In genomic region chr16:2848933-2849332, GRCh38 we compare ENCODE assay signal across 39 cellular contexts. TPM values are rescaled to one million over a fixed set of nuclear protein-coding genes. Genes with fewer than 3 reads are reported as not detected.
"Had no signal": no experiment of that assay in that cellular context is flagged by ENCODE, and none has a peak within 500 bp of the region (broad histone marks: within the 10 kb centered on the region; RNA-seq: fewer than 3 reads in every experiment).

No MANE protein-coding gene starts in this region.

- H3K36me3 ChIP-seq: adrenal gland, MG63, Peyer's patch, WERI-Rb-1 had no signal

- H3K9me3 ChIP-seq: adrenal gland, body of pancreas, Peyer's patch had no signal

- FAIRE-seq: astrocyte, bronchial epithelial cell had no signal

- H3K4me1 ChIP-seq: adrenal gland, body of pancreas, Peyer's patch had no signal

- H3K27ac ChIP-seq: adrenal gland, body of pancreas, Peyer's patch, WERI-Rb-1 had no signal

- H3K27me3 ChIP-seq: body of pancreas, MG63, Peyer's patch had no signal

- DNase-seq: activated CD4-positive, alpha-beta memory T cell treated with anti-CD3 and anti-CD28 coated beads, Interleukin-2, amount 10 ng/mL, durations not matched to agents 7 days and 5 days; activated CD4-positive, alpha-beta T cell treated with anti-CD3 and anti-CD28 coated beads for 1 hour; activated CD4-positive, alpha-beta T cell treated with anti-CD3 and anti-CD28 coated beads for 48 hours; activated CD4-positive, CD25-positive, alpha-beta regulatory T cell; activated CD8-positive, alpha-beta memory T cell treated with anti-CD3 and anti-CD28 coated beads for 24 hours; activated CD8-positive, alpha-beta memory T cell treated with anti-CD3 and anti-CD28 coated beads, Interleukin-2, amount 10 ng/mL, durations not matched to agents 7 days and 5 days; activated gamma-delta T cell treated with Interleukin-2 at 50 U/mL for 16 hours; activated naive CD4-positive, alpha-beta T cell treated with anti-CD3 and anti-CD28 coated beads for 36 hours; activated T-cell treated with anti-CD3 and anti-CD28 coated beads, Interleukin-2, amount 50 U/mL, for 1 hour; activated T-cell treated with anti-CD3 and anti-CD28 coated beads, Interleukin-2, amount 50 U/mL, for 72 hours; adrenal gland; body of pancreas; central memory CD4-positive, alpha-beta T cell; Kasumi-1; KG1; MG63; NCI-H1048; NCI-H1105 treated with DMSO at 0.1 percent for 48 hours; NCI-H1436; NCI-H1694; NCI-H1930; NCI-H2081 treated with DMSO at 0.1 percent for 48 hours; NCI-H226; NCI-H446 treated with DMSO at 0.1 percent for 48 hours; NCI-H524; NCI-H69; Peyer's patch; RPMI8226; SIG-M5; SW 1271; T-helper 1 cell; T-helper 2 cell; T1000; WERI-Rb-1 had no signal

- H3K4me3 ChIP-seq: adrenal gland, body of pancreas, MG63, Peyer's patch had no signal

- ATAC-seq: activated CD8-positive, alpha-beta memory T cell treated with anti-CD3 and anti-CD28 coated beads, Interleukin-2, amount 10 ng/mL, durations not matched to agents 7 days and 5 days; activated naive CD4-positive, alpha-beta T cell treated with anti-CD3 and anti-CD28 coated beads, Interleukin-2, amount 50 U/mL, for 72 hours; activated T-cell treated with anti-CD3 and anti-CD28 coated beads, Interleukin-2, amount 50 U/mL, for 72 hours; body of pancreas had no signal

RNA-seq across cellular contexts. Expression of gene PRSS22, which starts 9.0 kb away (rescaled TPM):
- total RNA-seq: activated CD4-positive, alpha-beta memory T cell treated with anti-CD3 and anti-CD28 coated beads, Interleukin-2, amount 10 ng/mL, durations not matched to agents 7 days and 5 days; activated CD8-positive, alpha-beta memory T cell treated with anti-CD3 and anti-CD28 coated beads, Interleukin-2, amount 10 ng/mL, durations not matched to agents 7 days and 5 days; activated naive CD4-positive, alpha-beta T cell treated with anti-CD3 and anti-CD28 coated beads for 36 hours; activated T-helper 2 cell treated with anti-CD3 and anti-CD28 coated beads, Interferon-gamma antibody, Interleukin-2, Interleukin-4, amounts not matched to agents 10 μg/mL and 5 μg/mL and 100 μg/mL, durations not matched to agents 14 hours and 24 hours and 36 hours; cerebellum had no signal

RNA-seq across cellular contexts. Expression of gene ZG16B, which starts 18.8 kb away (rescaled TPM):
- total RNA-seq: astrocyte, body of pancreas, cerebellum had no signal

RNA-seq across cellular contexts. Expression of gene PRSS21, which starts 31.9 kb away (rescaled TPM):
- total RNA-seq: astrocyte, cerebellum had no signal

RNA-seq across cellular contexts. Expression of gene PRSS41, which starts 50.7 kb away (rescaled TPM):
- total RNA-seq: activated CD4-positive, alpha-beta memory T cell treated with anti-CD3 and anti-CD28 coated beads, Interleukin-2, amount 10 ng/mL, durations not matched to agents 7 days and 5 days; activated CD8-positive, alpha-beta memory T cell treated with anti-CD3 and anti-CD28 coated beads, Interleukin-2, amount 10 ng/mL, durations not matched to agents 7 days and 5 days; activated naive CD4-positive, alpha-beta T cell treated with anti-CD3 and anti-CD28 coated beads for 36 hours; activated naive CD4-positive, alpha-beta T cell treated with anti-CD3 and anti-CD28 coated beads, Interleukin-2, amount 50 U/mL, for 72 hours; activated T-helper 2 cell treated with anti-CD3 and anti-CD28 coated beads, Interferon-gamma antibody, Interleukin-2, Interleukin-4, amounts not matched to agents 10 μg/mL and 5 μg/mL and 100 μg/mL, durations not matched to agents 14 hours and 24 hours and 36 hours; adrenal gland; astrocyte; body of pancreas; bronchial epithelial cell; cerebellum; Peyer's patch had no signal
- polyA plus RNA-seq: adrenal gland had no signal
